ENCODE assay signal across 8 cellular contexts in genomic region chr5:140664353-140665119, GRCh38. TPM values are rescaled to one million over a fixed set of nuclear protein-coding genes. Genes with fewer than 3 reads are reported as not detected.
DNase-seq lines count a peak whose midpoint lies in the region; ATAC-seq and TF ChIP-seq lines count a peak whose summit lies in the region.

A gene with protein sequence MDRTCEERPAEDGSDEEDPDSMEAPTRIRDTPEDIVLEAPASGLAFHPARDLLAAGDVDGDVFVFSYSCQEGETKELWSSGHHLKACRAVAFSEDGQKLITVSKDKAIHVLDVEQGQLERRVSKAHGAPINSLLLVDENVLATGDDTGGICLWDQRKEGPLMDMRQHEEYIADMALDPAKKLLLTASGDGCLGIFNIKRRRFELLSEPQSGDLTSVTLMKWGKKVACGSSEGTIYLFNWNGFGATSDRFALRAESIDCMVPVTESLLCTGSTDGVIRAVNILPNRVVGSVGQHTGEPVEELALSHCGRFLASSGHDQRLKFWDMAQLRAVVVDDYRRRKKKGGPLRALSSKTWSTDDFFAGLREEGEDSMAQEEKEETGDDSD (plus strand): TSS chr5:140664904. CDS start chr5:140664913, 9 bp downstream.

- no peak for TF ChIP-seq CTCF in GM12865 (IDR thresholded peaks at IDR 0.05; ENCODE audit: insufficient read depth, low read depth, low read length, missing control alignments)
- no peak for TF ChIP-seq CTCF in transverse colon (IDR thresholded peaks at IDR 0.05)

- peak within 1 kb of the TSS; percentile 57 for H3K4me2 ChIP-seq in trophoblast cell (ENCODE audit: low read length)

- DNase-seq in GM12865 (ENCODE audit: low read depth) (peak; percentile 93), NCI-H1436 (lab: John Stamatoyannopoulos, UW) (peak; percentile 84), T follicular helper cell (ENCODE audit: low read depth) (peak; percentile 93), cardiac septum (ENCODE audit: low spot score) (peak; percentile 99), trophoblast cell (peak; percentile 99), transverse colon (peak; percentile 98)

- H3K79me2 ChIP-seq in trophoblast cell (ENCODE audit: control insufficient read depth, insufficient read depth, low read length, poor library complexity) = peaks cover 8% of the 10 kb centered on the region

- H3K18ac ChIP-seq in trophoblast cell (ENCODE audit: low read length) = peak within 1 kb of the TSS; percentile 57

- no peak within 1 kb of the TSS for H2BK12ac ChIP-seq in trophoblast cell (ENCODE audit: low read length)

- peak; percentile 1 for TF ChIP-seq EP300 in transverse colon (IDR thresholded peaks at IDR 0.05; ENCODE audit: low read depth)

- peak within 1 kb of the TSS; percentile 60 for H3K4ac ChIP-seq in trophoblast cell (ENCODE audit: low read depth, low read length)

- H2BK120ac ChIP-seq in trophoblast cell (ENCODE audit: insufficient read depth, low read length, poor library complexity) = peak within 1 kb of the TSS; percentile 14

- H3K27me3 ChIP-seq in trophoblast cell (ENCODE audit: insufficient read depth, low read length) = no peaks in the 10 kb centered on the region
- H3K27me3 ChIP-seq in transverse colon = no peaks in the 10 kb centered on the region

- TF ChIP-seq POLR2A in transverse colon (IDR thresholded peaks at IDR 0.05) = peak; percentile 93

- peak within 1 kb of the TSS; percentile 63 for H4K91ac ChIP-seq in trophoblast cell (ENCODE audit: low read depth, low read length)

- in situ Hi-C loops in transverse colon (cut with MboI; ENCODE audit: low pct_ligation_motif_present in 1 of 4, low pct_unique_long_range_greater_than_20kb in 1 of 4, low sequenced_read_pairs in 3 of 4) = loop anchor here in 1 of 4 donors (25.0 kb wide), 2 partner anchors 102 to 277 kb away; partner anchors contain the start of genes APBB3, SLC35A4 and SRA1

- intact Hi-C loops in cardiac septum (cut with DNase I) = loop anchor here (1.0 to 2.0 kb wide), 2 partner anchors 18 to 27 kb away; partner anchors contain the start of genes HARS1, HARS2, IK and NDUFA2
- intact Hi-C loops in transverse colon (cut with DNase I; ENCODE audit: low total_unique reads) = no loop called here

- H3K27ac ChIP-seq in adipose tissue (ENCODE audit: low read depth, low read length) (peak within 1 kb of the TSS; percentile 71), trophoblast cell (ENCODE audit: low read depth, low read length) (peak within 1 kb of the TSS; percentile 45), transverse colon (peak within 1 kb of the TSS; percentile 88 to 95 (median 94))

- peak within 1 kb of the TSS; percentile 2 for H2AK5ac ChIP-seq in trophoblast cell (ENCODE audit: low read length)

- WGBS in adipose tissue, 3 donors = 0 to 1% (median 0%) methylated on average over 54 of the region's 54 CpGs
- WGBS in trophoblast cell (ENCODE audit: extremely low coverage, insufficient coverage, insufficient read length) = no CpG with 5 or more reads among the region's 54 CpGs
- 0 to 2% methylated on average over 6 to 50 of the region's 54 CpGs for WGBS in transverse colon (ENCODE audit: low coverage in 1 of 2), 2 donors

- H3K9me3 ChIP-seq in trophoblast cell (ENCODE audit: insufficient read depth, low read depth, low read length) (no peaks in the 10 kb centered on the region), transverse colon (no peaks in the 10 kb centered on the region)

- H3K4me3 ChIP-seq in GM12865 (ENCODE audit: low read depth, low read length) (peak within 1 kb of the TSS; percentile 82), trophoblast cell (ENCODE audit: low read depth, low read length) (peak within 1 kb of the TSS; percentile 82), transverse colon (peak within 1 kb of the TSS; percentile 73 to 87 (median 79))

- peak; percentile 99 for ATAC-seq in HG02759 (IDR thresholded peaks at IDR 0.05; ENCODE audit: unreplicated experiment)

- peak within 1 kb of the TSS; percentile 34 for H2BK5ac ChIP-seq in trophoblast cell (ENCODE audit: low read depth, low read length, poor library complexity)

- H4K12ac ChIP-seq in trophoblast cell (ENCODE audit: low read depth, low read length) = peak within 1 kb of the TSS; percentile 79

- peaks cover 5% of the 10 kb centered on the region in 2 experiments for H3K4me1 ChIP-seq in trophoblast cell (ENCODE audit: control insufficient read depth in 1 of 2, insufficient read depth in 2 of 2, low read length in 2 of 2)
- H3K4me1 ChIP-seq in transverse colon = peaks cover 12 to 27% (median 13%) of the 10 kb centered on the region in 4 donors

- peak within 1 kb of the TSS; percentile 87 for H4K8ac ChIP-seq in trophoblast cell (ENCODE audit: low read depth, low read length)

- H3K14ac ChIP-seq in trophoblast cell (ENCODE audit: low read length) = peak within 1 kb of the TSS; percentile 62

- peak within 1 kb of the TSS; percentile 48 for H3K9ac ChIP-seq in trophoblast cell (ENCODE audit: low read length)

- peak within 1 kb of the TSS; percentile 75 for H2AFZ ChIP-seq in trophoblast cell (ENCODE audit: insufficient read depth, low read length, poor library complexity)

- H3K36me3 ChIP-seq in trophoblast cell (ENCODE audit: control insufficient read depth in 1 of 2, insufficient read depth in 2 of 2, low read length in 2 of 2) (peaks cover 30 to 44% of the 10 kb centered on the region in 2 experiments), transverse colon (peaks cover 0 to 38% (median 18%) of the 10 kb centered on the region in 4 donors)

- H3K79me1 ChIP-seq in trophoblast cell (ENCODE audit: low read length) = peaks cover 8% of the 10 kb centered on the region

- H3K23ac ChIP-seq in trophoblast cell (ENCODE audit: low read length) = no peak within 1 kb of the TSS

RNA-seq across cellular contexts. Expression of the gene that starts here (rescaled TPM):
- 10 to 100 TPM; 12.1 to 16.9 (median 15.7) TPM for polyA plus RNA-seq in adipose tissue
- 12.0 TPM for total RNA-seq in cardiac septum
- polyA plus RNA-seq in trophoblast cell (2013) = 18.0 and 18.5 TPM in 2 replicates
- total RNA-seq in transverse colon = 10 to 100 TPM; 33.3 to 76.6 (median 36.1) TPM

Comparison
In these comparisons a context has a peak if more than half of its experiments do, and no peak if none do; other contexts are left out.
1. Peak in every context shown above with its lines: DNase-seq, ATAC-seq, H3K4me3 ChIP-seq and H3K27ac ChIP-seq.